3 cellular contexts compared by ENCODE assay signal in genomic region chrX:152872522-152872921, GRCh38.
TF ChIP-seq lines count a peak whose summit lies in the region.

No MANE protein-coding gene starts in this region.

TF ChIP-seq in HepG2, 621 proteins besides CTCF, POLR2A, EP300 and RAD21:
- peak; percentile 35 for TF ChIP-seq AGO2 (optimal IDR thresholded peaks at IDR 0.05; ENCODE audit: low read depth, low read length)
- TF ChIP-seq ZBTB21 (CRISPR knock-in tag; IDR thresholded peaks at IDR 0.05): no peak

TF ChIP-seq in HCT116, 20 proteins besides CTCF, POLR2A, EP300 and RAD21:
- TF ChIP-seq EGR1 (IDR thresholded peaks at IDR 0.05; ENCODE audit: low read depth) (0 out of 2 replicates have a peak, but pooled peaks have one; percentile 17), ZNF274 (IDR thresholded peaks at IDR 0.05; ENCODE audit: low read depth, low read length) (no peak), EZH2phosphoT487 (IDR thresholded peaks at IDR 0.05; ENCODE audit: borderline replicate concordance) (no peak), ATF3 (IDR thresholded peaks at IDR 0.05) (no peak)

TF ChIP-seq in GM12878, 131 proteins besides CTCF, POLR2A, EP300 and RAD21:
- TF ChIP-seq FOXM1 (IDR thresholded peaks at IDR 0.05; ENCODE audit: low read depth, low read length) (no peak), EGR1 (IDR thresholded peaks at IDR 0.05; ENCODE audit: borderline replicate concordance in 1 of 2, low read depth in 2 of 2, low read length in 2 of 2) (peak; percentile 31 to 59), BHLHE40 (IDR thresholded peaks at IDR 0.05; ENCODE audit: borderline replicate concordance in 1 of 2, low read depth in 2 of 2, low read length in 1 of 2) (no peak), ZNF24 (IDR thresholded peaks at IDR 0.05) (no peak), RFX5 (IDR thresholded peaks at IDR 0.05; ENCODE audit: low read depth, low read length) (no peak), SIN3A (IDR thresholded peaks at IDR 0.05; ENCODE audit: low read depth, low read length) (no peak)
